2 cellular contexts compared by ENCODE assay signal in the genomic region with DNA sequence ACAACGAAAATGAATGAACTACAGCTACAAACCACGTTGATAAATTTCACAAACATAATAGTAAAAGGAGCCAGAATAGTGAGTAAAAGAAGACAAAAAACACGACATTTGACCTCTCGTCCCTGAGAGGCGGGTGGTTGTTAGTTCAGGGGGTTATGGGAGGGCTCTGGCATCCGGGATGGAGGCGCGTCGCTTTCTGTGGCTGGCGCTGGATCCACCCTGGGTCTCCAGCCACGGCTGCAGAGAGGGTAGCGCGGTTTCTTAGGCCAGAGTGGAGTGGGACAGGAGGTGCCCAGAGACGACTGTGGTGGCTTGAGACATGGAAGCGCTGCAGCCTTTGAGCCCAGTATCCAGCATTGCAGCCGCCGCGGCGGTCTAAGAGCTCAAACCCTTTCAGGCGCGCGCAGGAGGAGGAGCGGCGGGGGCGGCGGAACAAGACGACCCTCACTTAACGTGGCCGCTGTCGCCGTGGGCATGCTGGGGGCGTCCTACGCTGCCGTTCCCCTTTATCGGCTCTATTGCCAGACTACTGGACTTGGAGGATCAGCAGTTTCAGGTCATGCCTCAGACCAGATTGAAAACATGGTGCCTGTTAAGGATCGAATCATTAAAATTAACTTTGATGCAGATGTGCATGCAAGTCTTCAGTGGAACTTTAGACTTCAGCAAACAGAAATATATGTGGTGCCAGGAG.
A peak's percentile ranks its signal among the peaks of the same experiment; 100 is the strongest.
TF ChIP-seq lines count a peak whose summit lies in the region.

No MANE protein-coding gene starts in this region.

TF ChIP-seq in A549, 52 proteins besides CTCF, POLR2A, EP300 and RAD21 (continued from another document):
- TF ChIP-seq, protein P1, sequence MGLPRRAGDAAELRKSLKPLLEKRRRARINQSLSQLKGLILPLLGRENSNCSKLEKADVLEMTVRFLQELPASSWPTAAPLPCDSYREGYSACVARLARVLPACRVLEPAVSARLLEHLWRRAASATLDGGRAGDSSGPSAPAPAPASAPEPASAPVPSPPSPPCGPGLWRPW (IDR thresholded peaks at IDR 0.05): no peak
- TF ChIP-seq FOSB (CRISPR knock-in tag; IDR thresholded peaks at IDR 0.05) (no peak), ATOH8 (CRISPR knock-in tag; IDR thresholded peaks at IDR 0.05; ENCODE audit: low read depth) (no peak), SREBF2 (IDR thresholded peaks at IDR 0.05) (no peak), HDAC2 (IDR thresholded peaks at IDR 0.05) (no peak), MAFK (IDR thresholded peaks at IDR 0.05; ENCODE audit: partially characterized antibody) (no peak), FOSL2 (IDR thresholded peaks at IDR 0.05) (no peak), FOSL2 (CRISPR knock-in tag; IDR thresholded peaks at IDR 0.05) (no peak), TP53 (CRISPR knock-in tag; IDR thresholded peaks at IDR 0.05) (no peak), POLR2AphosphoS2 (conservative IDR thresholded peaks at IDR 0.05; ENCODE audit: low read length) (no peak), GATA3 (IDR thresholded peaks at IDR 0.05; ENCODE audit: borderline replicate concordance) (no peak), ESRRA (IDR thresholded peaks at IDR 0.05; ENCODE audit: borderline replicate concordance, low read length) (no peak), JUNB (IDR thresholded peaks at IDR 0.05) (no peak), CBX2 (IDR thresholded peaks at IDR 0.05; ENCODE audit: borderline replicate concordance, low read depth) (no peak), SMC3 (IDR thresholded peaks at IDR 0.05) (no peak)
- TF ChIP-seq, protein P2, sequence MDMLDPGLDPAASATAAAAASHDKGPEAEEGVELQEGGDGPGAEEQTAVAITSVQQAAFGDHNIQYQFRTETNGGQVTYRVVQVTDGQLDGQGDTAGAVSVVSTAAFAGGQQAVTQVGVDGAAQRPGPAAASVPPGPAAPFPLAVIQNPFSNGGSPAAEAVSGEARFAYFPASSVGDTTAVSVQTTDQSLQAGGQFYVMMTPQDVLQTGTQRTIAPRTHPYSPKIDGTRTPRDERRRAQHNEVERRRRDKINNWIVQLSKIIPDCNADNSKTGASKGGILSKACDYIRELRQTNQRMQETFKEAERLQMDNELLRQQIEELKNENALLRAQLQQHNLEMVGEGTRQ (IDR thresholded peaks at IDR 0.05): no peak
- TF ChIP-seq, protein P3, sequence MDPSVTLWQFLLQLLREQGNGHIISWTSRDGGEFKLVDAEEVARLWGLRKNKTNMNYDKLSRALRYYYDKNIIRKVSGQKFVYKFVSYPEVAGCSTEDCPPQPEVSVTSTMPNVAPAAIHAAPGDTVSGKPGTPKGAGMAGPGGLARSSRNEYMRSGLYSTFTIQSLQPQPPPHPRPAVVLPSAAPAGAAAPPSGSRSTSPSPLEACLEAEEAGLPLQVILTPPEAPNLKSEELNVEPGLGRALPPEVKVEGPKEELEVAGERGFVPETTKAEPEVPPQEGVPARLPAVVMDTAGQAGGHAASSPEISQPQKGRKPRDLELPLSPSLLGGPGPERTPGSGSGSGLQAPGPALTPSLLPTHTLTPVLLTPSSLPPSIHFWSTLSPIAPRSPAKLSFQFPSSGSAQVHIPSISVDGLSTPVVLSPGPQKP (IDR thresholded peaks at IDR 0.05; ENCODE audit: low read depth, low read length): no peak

TF ChIP-seq in HEK293, 187 proteins besides CTCF, POLR2A, EP300 and RAD21 (continued from another document and continues in another):
- TF ChIP-seq, protein P4, sequence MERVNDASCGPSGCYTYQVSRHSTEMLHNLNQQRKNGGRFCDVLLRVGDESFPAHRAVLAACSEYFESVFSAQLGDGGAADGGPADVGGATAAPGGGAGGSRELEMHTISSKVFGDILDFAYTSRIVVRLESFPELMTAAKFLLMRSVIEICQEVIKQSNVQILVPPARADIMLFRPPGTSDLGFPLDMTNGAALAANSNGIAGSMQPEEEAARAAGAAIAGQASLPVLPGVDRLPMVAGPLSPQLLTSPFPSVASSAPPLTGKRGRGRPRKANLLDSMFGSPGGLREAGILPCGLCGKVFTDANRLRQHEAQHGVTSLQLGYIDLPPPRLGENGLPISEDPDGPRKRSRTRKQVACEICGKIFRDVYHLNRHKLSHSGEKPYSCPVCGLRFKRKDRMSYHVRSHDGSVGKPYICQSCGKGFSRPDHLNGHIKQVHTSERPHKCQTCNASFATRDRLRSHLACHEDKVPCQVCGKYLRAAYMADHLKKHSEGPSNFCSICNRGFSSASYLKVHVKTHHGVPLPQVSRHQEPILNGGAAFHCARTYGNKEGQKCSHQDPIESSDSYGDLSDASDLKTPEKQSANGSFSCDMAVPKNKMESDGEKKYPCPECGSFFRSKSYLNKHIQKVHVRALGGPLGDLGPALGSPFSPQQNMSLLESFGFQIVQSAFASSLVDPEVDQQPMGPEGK (tag by site-specific recombination; IDR thresholded peaks at IDR 0.05): peak; percentile 72
- TF ChIP-seq ZNF16 (tag by site-specific recombination; IDR thresholded peaks at IDR 0.05; ENCODE audit: low read depth) (0 out of 2 replicates have a peak, but pooled peaks have one; percentile 20), ZNF777 (tag by site-specific recombination; IDR thresholded peaks at IDR 0.05; ENCODE audit: borderline replicate concordance) (no peak), ZNF341 (tag by site-specific recombination; IDR thresholded peaks at IDR 0.05; ENCODE audit: low read depth) (peak; percentile 54), ZNF169 (tag by site-specific recombination; IDR thresholded peaks at IDR 0.05) (no peak), BCL11B (tag by site-specific recombination; IDR thresholded peaks at IDR 0.05; ENCODE audit: low read depth) (no peak), ZBTB6 (tag by site-specific recombination; IDR thresholded peaks at IDR 0.05) (peak; percentile 90), ZNF76 (tag by site-specific recombination; IDR thresholded peaks at IDR 0.05; ENCODE audit: borderline replicate concordance, low read depth) (peak; percentile 74; the same call in 1 of the 2 replicates), ZNF776 (tag by site-specific recombination; IDR thresholded peaks at IDR 0.05; ENCODE audit: borderline replicate concordance) (no peak), ZNF843 (tag by site-specific recombination; IDR thresholded peaks at IDR 0.05) (no peak), ZNF561 (tag by site-specific recombination; IDR thresholded peaks at IDR 0.05; ENCODE audit: borderline replicate concordance) (0 out of 2 replicates have a peak, but pooled peaks have one; percentile 22), ZNF501 (tag by site-specific recombination; IDR thresholded peaks at IDR 0.05) (peak; percentile 37; the same call in 1 of the 2 replicates), ZNF654 (tag by site-specific recombination; IDR thresholded peaks at IDR 0.05; ENCODE audit: low read depth) (no peak), ZNF394 (tag by site-specific recombination; IDR thresholded peaks at IDR 0.05; ENCODE audit: borderline replicate concordance) (no peak), ZNF449 (tag by site-specific recombination; IDR thresholded peaks at IDR 0.05) (no peak), WT1 (tag by site-specific recombination; IDR thresholded peaks at IDR 0.05) (no peak), ZFHX2 (tag by site-specific recombination; conservative IDR thresholded peaks at IDR 0.05) (peak; percentile 79), FEZF1 (tag by site-specific recombination; IDR thresholded peaks at IDR 0.05) (no peak), ZNF658 (tag by site-specific recombination; IDR thresholded peaks at IDR 0.05) (no peak), ZNF214 (tag by site-specific recombination; IDR thresholded peaks at IDR 0.05; ENCODE audit: borderline replicate concordance) (no peak), SCRT1 (tag by site-specific recombination; IDR thresholded peaks at IDR 0.05; ENCODE audit: borderline replicate concordance) (no peak), ZBTB26 (tag by site-specific recombination; optimal IDR thresholded peaks at IDR 0.05) (peak; percentile 81), ZNF600 (tag by site-specific recombination; IDR thresholded peaks at IDR 0.05) (peak; percentile 82), ZNF175 (tag by site-specific recombination; IDR thresholded peaks at IDR 0.05) (no peak), BCL11A (tag by site-specific recombination; IDR thresholded peaks at IDR 0.05; ENCODE audit: low read depth) (no peak), MYNN (tag by site-specific recombination; IDR thresholded peaks at IDR 0.05; ENCODE audit: borderline replicate concordance) (no peak), ZNF274 (IDR thresholded peaks at IDR 0.05; ENCODE audit: low read length) (no peak), ZNF274 (tag by site-specific recombination; IDR thresholded peaks at IDR 0.05; ENCODE audit: borderline replicate concordance) (no peak), ZNF23 (tag by site-specific recombination; IDR thresholded peaks at IDR 0.05; ENCODE audit: borderline replicate concordance) (no peak), SETDB1 (IDR thresholded peaks at IDR 0.05; ENCODE audit: insufficient read length, low read length) (no peak), ATF2 (tag by site-specific recombination; IDR thresholded peaks at IDR 0.05; ENCODE audit: low read depth) (no peak)
- TF ChIP-seq, protein P5, sequence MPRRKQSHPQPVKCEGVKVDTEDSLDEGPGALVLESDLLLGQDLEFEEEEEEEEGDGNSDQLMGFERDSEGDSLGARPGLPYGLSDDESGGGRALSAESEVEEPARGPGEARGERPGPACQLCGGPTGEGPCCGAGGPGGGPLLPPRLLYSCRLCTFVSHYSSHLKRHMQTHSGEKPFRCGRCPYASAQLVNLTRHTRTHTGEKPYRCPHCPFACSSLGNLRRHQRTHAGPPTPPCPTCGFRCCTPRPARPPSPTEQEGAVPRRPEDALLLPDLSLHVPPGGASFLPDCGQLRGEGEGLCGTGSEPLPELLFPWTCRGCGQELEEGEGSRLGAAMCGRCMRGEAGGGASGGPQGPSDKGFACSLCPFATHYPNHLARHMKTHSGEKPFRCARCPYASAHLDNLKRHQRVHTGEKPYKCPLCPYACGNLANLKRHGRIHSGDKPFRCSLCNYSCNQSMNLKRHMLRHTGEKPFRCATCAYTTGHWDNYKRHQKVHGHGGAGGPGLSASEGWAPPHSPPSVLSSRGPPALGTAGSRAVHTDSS (tag by site-specific recombination; IDR thresholded peaks at IDR 0.05): no peak
- TF ChIP-seq, protein P6, sequence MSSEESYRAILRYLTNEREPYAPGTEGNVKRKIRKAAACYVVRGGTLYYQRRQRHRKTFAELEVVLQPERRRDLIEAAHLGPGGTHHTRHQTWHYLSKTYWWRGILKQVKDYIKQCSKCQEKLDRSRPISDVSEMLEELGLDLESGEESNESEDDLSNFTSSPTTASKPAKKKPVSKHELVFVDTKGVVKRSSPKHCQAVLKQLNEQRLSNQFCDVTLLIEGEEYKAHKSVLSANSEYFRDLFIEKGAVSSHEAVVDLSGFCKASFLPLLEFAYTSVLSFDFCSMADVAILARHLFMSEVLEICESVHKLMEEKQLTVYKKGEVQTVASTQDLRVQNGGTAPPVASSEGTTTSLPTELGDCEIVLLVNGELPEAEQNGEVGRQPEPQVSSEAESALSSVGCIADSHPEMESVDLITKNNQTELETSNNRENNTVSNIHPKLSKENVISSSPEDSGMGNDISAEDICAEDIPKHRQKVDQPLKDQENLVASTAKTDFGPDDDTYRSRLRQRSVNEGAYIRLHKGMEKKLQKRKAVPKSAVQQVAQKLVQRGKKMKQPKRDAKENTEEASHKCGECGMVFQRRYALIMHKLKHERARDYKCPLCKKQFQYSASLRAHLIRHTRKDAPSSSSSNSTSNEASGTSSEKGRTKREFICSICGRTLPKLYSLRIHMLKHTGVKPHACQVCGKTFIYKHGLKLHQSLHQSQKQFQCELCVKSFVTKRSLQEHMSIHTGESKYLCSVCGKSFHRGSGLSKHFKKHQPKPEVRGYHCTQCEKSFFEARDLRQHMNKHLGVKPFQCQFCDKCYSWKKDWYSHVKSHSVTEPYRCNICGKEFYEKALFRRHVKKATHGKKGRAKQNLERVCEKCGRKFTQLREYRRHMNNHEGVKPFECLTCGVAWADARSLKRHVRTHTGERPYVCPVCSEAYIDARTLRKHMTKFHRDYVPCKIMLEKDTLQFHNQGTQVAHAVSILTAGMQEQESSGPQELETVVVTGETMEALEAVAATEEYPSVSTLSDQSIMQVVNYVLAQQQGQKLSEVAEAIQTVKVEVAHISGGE (tag by site-specific recombination; conservative IDR thresholded peaks at IDR 0.05; ENCODE audit: low read depth): no peak
- TF ChIP-seq, protein P7, sequence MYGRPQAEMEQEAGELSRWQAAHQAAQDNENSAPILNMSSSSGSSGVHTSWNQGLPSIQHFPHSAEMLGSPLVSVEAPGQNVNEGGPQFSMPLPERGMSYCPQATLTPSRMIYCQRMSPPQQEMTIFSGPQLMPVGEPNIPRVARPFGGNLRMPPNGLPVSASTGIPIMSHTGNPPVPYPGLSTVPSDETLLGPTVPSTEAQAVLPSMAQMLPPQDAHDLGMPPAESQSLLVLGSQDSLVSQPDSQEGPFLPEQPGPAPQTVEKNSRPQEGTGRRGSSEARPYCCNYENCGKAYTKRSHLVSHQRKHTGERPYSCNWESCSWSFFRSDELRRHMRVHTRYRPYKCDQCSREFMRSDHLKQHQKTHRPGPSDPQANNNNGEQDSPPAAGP (tag by site-specific recombination; IDR thresholded peaks at IDR 0.05): no peak
